In genomic region chr1:234875328-234875952, GRCh38 we compare ENCODE assay signal across 1 cellular context.
TF ChIP-seq lines count a peak whose summit lies in the region.

No MANE protein-coding gene starts in this region.

TF ChIP-seq in HepG2, 621 proteins besides CTCF, POLR2A, EP300 and RAD21 (continued from another document and continues in another):
- TF ChIP-seq BRD4 (CRISPR knock-in tag; IDR thresholded peaks at IDR 0.05): peak; percentile 74; the same call in 1 of the 2 replicates
- no peak; the same call in 1 of the 2 replicates for TF ChIP-seq TCF7L2 (IDR thresholded peaks at IDR 0.05; ENCODE audit: low read depth, low read length)
- TF ChIP-seq, protein P1, sequence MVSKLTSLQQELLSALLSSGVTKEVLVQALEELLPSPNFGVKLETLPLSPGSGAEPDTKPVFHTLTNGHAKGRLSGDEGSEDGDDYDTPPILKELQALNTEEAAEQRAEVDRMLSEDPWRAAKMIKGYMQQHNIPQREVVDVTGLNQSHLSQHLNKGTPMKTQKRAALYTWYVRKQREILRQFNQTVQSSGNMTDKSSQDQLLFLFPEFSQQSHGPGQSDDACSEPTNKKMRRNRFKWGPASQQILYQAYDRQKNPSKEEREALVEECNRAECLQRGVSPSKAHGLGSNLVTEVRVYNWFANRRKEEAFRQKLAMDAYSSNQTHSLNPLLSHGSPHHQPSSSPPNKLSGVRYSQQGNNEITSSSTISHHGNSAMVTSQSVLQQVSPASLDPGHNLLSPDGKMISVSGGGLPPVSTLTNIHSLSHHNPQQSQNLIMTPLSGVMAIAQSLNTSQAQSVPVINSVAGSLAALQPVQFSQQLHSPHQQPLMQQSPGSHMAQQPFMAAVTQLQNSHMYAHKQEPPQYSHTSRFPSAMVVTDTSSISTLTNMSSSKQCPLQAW (CRISPR knock-in tag; IDR thresholded peaks at IDR 0.05): peak; percentile 53; the same call in 1 of the 2 replicates
- TF ChIP-seq, protein P2, sequence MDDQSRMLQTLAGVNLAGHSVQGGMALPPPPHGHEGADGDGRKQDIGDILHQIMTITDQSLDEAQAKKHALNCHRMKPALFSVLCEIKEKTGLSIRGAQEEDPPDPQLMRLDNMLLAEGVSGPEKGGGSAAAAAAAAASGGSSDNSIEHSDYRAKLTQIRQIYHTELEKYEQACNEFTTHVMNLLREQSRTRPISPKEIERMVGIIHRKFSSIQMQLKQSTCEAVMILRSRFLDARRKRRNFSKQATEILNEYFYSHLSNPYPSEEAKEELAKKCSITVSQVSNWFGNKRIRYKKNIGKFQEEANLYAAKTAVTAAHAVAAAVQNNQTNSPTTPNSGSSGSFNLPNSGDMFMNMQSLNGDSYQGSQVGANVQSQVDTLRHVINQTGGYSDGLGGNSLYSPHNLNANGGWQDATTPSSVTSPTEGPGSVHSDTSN (CRISPR knock-in tag; IDR thresholded peaks at IDR 0.05; ENCODE audit: borderline replicate concordance): no peak
- no peak for TF ChIP-seq ZNF740 (CRISPR knock-in tag; IDR thresholded peaks at IDR 0.05)
- TF ChIP-seq TFE3 (CRISPR knock-in tag; IDR thresholded peaks at IDR 0.05): no peak; the same call in none of the 2 replicates
- 0 out of 2 replicates have a peak, but pooled peaks have one; percentile 51 for TF ChIP-seq ZNF879 (CRISPR knock-in tag; IDR thresholded peaks at IDR 0.05)
- TF ChIP-seq, protein P3, sequence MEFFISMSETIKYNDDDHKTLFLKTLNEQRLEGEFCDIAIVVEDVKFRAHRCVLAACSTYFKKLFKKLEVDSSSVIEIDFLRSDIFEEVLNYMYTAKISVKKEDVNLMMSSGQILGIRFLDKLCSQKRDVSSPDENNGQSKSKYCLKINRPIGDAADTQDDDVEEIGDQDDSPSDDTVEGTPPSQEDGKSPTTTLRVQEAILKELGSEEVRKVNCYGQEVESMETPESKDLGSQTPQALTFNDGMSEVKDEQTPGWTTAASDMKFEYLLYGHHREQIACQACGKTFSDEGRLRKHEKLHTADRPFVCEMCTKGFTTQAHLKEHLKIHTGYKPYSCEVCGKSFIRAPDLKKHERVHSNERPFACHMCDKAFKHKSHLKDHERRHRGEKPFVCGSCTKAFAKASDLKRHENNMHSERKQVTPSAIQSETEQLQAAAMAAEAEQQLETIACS (CRISPR knock-in tag; IDR thresholded peaks at IDR 0.05): 0 out of 2 replicates have a peak, but pooled peaks have one; percentile 0
- TF ChIP-seq, protein P4, sequence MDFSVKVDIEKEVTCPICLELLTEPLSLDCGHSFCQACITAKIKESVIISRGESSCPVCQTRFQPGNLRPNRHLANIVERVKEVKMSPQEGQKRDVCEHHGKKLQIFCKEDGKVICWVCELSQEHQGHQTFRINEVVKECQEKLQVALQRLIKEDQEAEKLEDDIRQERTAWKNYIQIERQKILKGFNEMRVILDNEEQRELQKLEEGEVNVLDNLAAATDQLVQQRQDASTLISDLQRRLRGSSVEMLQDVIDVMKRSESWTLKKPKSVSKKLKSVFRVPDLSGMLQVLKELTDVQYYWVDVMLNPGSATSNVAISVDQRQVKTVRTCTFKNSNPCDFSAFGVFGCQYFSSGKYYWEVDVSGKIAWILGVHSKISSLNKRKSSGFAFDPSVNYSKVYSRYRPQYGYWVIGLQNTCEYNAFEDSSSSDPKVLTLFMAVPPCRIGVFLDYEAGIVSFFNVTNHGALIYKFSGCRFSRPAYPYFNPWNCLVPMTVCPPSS (IDR thresholded peaks at IDR 0.05): no peak
- TF ChIP-seq KLF13 (CRISPR knock-in tag; IDR thresholded peaks at IDR 0.05): no peak
- TF ChIP-seq ELK4 (CRISPR knock-in tag; IDR thresholded peaks at IDR 0.05; ENCODE audit: borderline replicate concordance): no peak
- peak; percentile 85; the same call in 1 of the 2 replicates for TF ChIP-seq MBD4 (IDR thresholded peaks at IDR 0.05; ENCODE audit: borderline replicate concordance, low read length)
- TF ChIP-seq NBN (conservative IDR thresholded peaks at IDR 0.05): no peak
- TF ChIP-seq, protein P5, sequence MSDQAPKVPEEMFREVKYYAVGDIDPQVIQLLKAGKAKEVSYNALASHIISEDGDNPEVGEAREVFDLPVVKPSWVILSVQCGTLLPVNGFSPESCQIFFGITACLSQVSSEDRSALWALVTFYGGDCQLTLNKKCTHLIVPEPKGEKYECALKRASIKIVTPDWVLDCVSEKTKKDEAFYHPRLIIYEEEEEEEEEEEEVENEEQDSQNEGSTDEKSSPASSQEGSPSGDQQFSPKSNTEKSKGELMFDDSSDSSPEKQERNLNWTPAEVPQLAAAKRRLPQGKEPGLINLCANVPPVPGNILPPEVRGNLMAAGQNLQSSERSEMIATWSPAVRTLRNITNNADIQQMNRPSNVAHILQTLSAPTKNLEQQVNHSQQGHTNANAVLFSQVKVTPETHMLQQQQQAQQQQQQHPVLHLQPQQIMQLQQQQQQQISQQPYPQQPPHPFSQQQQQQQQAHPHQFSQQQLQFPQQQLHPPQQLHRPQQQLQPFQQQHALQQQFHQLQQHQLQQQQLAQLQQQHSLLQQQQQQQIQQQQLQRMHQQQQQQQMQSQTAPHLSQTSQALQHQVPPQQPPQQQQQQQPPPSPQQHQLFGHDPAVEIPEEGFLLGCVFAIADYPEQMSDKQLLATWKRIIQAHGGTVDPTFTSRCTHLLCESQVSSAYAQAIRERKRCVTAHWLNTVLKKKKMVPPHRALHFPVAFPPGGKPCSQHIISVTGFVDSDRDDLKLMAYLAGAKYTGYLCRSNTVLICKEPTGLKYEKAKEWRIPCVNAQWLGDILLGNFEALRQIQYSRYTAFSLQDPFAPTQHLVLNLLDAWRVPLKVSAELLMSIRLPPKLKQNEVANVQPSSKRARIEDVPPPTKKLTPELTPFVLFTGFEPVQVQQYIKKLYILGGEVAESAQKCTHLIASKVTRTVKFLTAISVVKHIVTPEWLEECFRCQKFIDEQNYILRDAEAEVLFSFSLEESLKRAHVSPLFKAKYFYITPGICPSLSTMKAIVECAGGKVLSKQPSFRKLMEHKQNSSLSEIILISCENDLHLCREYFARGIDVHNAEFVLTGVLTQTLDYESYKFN (CRISPR knock-in tag; conservative IDR thresholded peaks at IDR 0.05): peak; percentile 86
- peak; percentile 57; the same call in 1 of the 2 replicates for TF ChIP-seq ZNF652 (CRISPR knock-in tag; IDR thresholded peaks at IDR 0.05; ENCODE audit: borderline replicate concordance, low read depth)
- TF ChIP-seq POLR2AphosphoS5 (IDR thresholded peaks at IDR 0.05; ENCODE audit: low read depth, low read length): peak; percentile 71
- TF ChIP-seq ZNF33B (CRISPR knock-in tag; IDR thresholded peaks at IDR 0.05): no peak; the same call in 1 of the 2 replicates
- TF ChIP-seq SP4 (CRISPR knock-in tag; IDR thresholded peaks at IDR 0.05): no peak; the same call in 1 of the 2 replicates
- 0 out of 2 replicates have a peak, but pooled peaks have one; percentile 54 for TF ChIP-seq MED13 (CRISPR knock-in tag; IDR thresholded peaks at IDR 0.05)
- TF ChIP-seq THAP8 (CRISPR knock-in tag; IDR thresholded peaks at IDR 0.05; ENCODE audit: borderline replicate concordance): no peak
- TF ChIP-seq ZFP41 (CRISPR knock-in tag; IDR thresholded peaks at IDR 0.05; ENCODE audit: borderline replicate concordance): no peak
- TF ChIP-seq SETDB1 (CRISPR knock-in tag; IDR thresholded peaks at IDR 0.05; ENCODE audit: borderline replicate concordance): no peak
- no peak for TF ChIP-seq RELA (CRISPR knock-in tag; IDR thresholded peaks at IDR 0.05)
- TF ChIP-seq ARNTL (CRISPR knock-in tag; IDR thresholded peaks at IDR 0.05): no peak
- no peak for TF ChIP-seq ZNF383 (CRISPR knock-in tag; IDR thresholded peaks at IDR 0.05; ENCODE audit: borderline replicate concordance)
- no peak for TF ChIP-seq NFRKB (IDR thresholded peaks at IDR 0.05)
- TF ChIP-seq SP5 (CRISPR knock-in tag; IDR thresholded peaks at IDR 0.05; ENCODE audit: borderline replicate concordance, low read depth): peak; percentile 84
- TF ChIP-seq, protein P6, sequence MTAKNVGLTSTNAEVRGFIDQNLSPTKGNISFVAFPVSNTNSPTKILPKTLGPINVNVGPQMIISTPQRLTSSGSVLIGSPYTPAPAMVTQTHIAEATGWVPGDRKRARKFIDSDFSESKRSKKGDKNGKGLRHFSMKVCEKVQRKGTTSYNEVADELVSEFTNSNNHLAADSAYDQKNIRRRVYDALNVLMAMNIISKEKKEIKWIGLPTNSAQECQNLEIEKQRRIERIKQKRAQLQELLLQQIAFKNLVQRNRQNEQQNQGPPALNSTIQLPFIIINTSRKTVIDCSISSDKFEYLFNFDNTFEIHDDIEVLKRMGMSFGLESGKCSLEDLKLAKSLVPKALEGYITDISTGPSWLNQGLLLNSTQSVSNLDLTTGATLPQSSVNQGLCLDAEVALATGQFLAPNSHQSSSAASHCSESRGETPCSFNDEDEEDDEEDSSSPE (CRISPR knock-in tag; IDR thresholded peaks at IDR 0.05): peak; percentile 45; the same call in 1 of the 2 replicates
- TF ChIP-seq ZBED4 (CRISPR knock-in tag; IDR thresholded peaks at IDR 0.05; ENCODE audit: borderline replicate concordance): peak; percentile 55; the same call in 1 of the 2 replicates
